ENCODE assay signal across 17 cellular contexts in genomic region chr9:117035546-117035945, GRCh38.
"Had no signal": no experiment of that assay in that cellular context is flagged by ENCODE, and none has a peak within 500 bp of the region (broad histone marks: within the 10 kb centered on the region; RNA-seq: fewer than 3 reads in every experiment).

No MANE protein-coding gene starts in this region.

- DNase-seq: colonic mucosa; cortex of kidney; effector CD8-positive, alpha-beta T cell; effector memory CD8-positive, alpha-beta T cell; erythroblast; esophagus squamous epithelium; foreskin fibroblast; foreskin melanocyte; gastrocnemius medialis; glutamatergic neuron; heart right ventricle; hippocampal formation; left cardiac atrium; left lung; left ventricle myocardium superior; lower lobe of right lung; naive B cell had no signal
